ENCODE assay signal across 17 cellular contexts in genomic region chr2:197427204-197427603, GRCh38. TPM values are rescaled to one million over a fixed set of nuclear protein-coding genes. Genes with fewer than 3 reads are reported as not detected.
DNase-seq lines count a peak whose midpoint lies in the region; ATAC-seq and TF ChIP-seq lines count a peak whose summit lies in the region.
"Had no signal": no experiment of that assay in that cellular context is flagged by ENCODE, and none has a peak within 500 bp of the region (broad histone marks: within the 10 kb centered on the region; RNA-seq: fewer than 3 reads in every experiment).

No MANE protein-coding gene starts in this region.

- H3K4me3 ChIP-seq in AG10803 (ENCODE audit: low read length) = no peak overlapping the region
- no peak overlapping the region for H3K4me3 ChIP-seq in mucosa of descending colon
- H3K4me3 ChIP-seq in colonic mucosa = no peak overlapping the region
- H3K4me3 ChIP-seq: transverse colon had no signal

- H3K9me3 Mint-ChIP-seq in activated naive CD8-positive, alpha-beta T cell (ENCODE audit: low read depth) = no peaks in the 10 kb centered on the region

- H3K4me1 ChIP-seq in mucosa of descending colon (ENCODE audit: low read depth) (peaks cover 45% of the 10 kb centered on the region), colonic mucosa (peaks cover 12% of the 10 kb centered on the region)

- H3K4me3 Mint-ChIP-seq in activated naive CD8-positive, alpha-beta T cell = peak overlapping the region; percentile 64

- no peak overlapping the region for H3K9ac ChIP-seq in colonic mucosa (ENCODE audit: low read depth in 2 of 2, low read length in 2 of 2)

- TF ChIP-seq CTCF in AG10803 (conservative IDR thresholded peaks at IDR 0.05; ENCODE audit: low read length) = no peak
- TF ChIP-seq CTCF in mucosa of descending colon (IDR thresholded peaks at IDR 0.05) = no peak
- no peak for TF ChIP-seq CTCF in colonic mucosa (IDR thresholded peaks at IDR 0.05)

- ATAC-seq in mucosa of descending colon = peak; percentile 37

- no peaks in the 10 kb centered on the region for H3K27me3 ChIP-seq in colonic mucosa
- H3K27me3 ChIP-seq: transverse colon had no signal

- peaks cover 79% of the 10 kb centered on the region for H3K4me1 Mint-ChIP-seq in activated naive CD8-positive, alpha-beta T cell (ENCODE audit: low read depth)

- DNase-seq in AG10803 (ENCODE audit: low read depth) = peak; percentile 11
- peak; percentile 4 for DNase-seq in EH (ENCODE audit: low read depth)
- DNase-seq in mucosa of descending colon = no peak
- DNase-seq in ureter (ENCODE audit: low spot score) = no peak
- DNase-seq in colonic mucosa = no peak
- DNase-seq in GDM1 (lab: John Stamatoyannopoulos, UW) = no peak
- DNase-seq in glomerular visceral epithelial cell (ENCODE audit: extremely low spot score) = no peak
- DNase-seq: activated gamma-delta T cell; COR-L47; GOT3; NCI-H524 treated with DMSO at 0.1 percent for 48 hours; Right ventricle myocardium superior; stimulated activated CD4-positive, alpha-beta T cell treated with anti-CD3 and anti-CD28 coated beads, Interleukin-15, amount 100 ng/mL, for 24 hours; stimulated activated naive CD4-positive, alpha-beta T cell; transverse colon had no signal

- H3K9me3 ChIP-seq in mucosa of descending colon = no peaks in the 10 kb centered on the region
- H3K9me3 ChIP-seq in colonic mucosa = no peaks in the 10 kb centered on the region
- H3K9me3 ChIP-seq: transverse colon had no signal

- peaks cover 4% of the 10 kb centered on the region for H3K36me3 Mint-ChIP-seq in activated naive CD8-positive, alpha-beta T cell

- intact Hi-C loops in mucosa of descending colon (cut with DNase I, micrococcal nuclease) (no loop called here), colonic mucosa (cut with DNase I) (loop anchor here (5.0 kb wide), 1 partner anchor 35 kb away; no protein-coding TSS in a partner anchor)

- H3K36me3 ChIP-seq in mucosa of descending colon (ENCODE audit: low read depth) = no peaks in the 10 kb centered on the region
- H3K36me3 ChIP-seq in colonic mucosa = no peaks in the 10 kb centered on the region

- H3K27ac Mint-ChIP-seq in activated naive CD8-positive, alpha-beta T cell = peak overlapping the region; percentile 90

- H3K27ac ChIP-seq in colonic mucosa = no peak overlapping the region
- H3K27ac ChIP-seq: HL-60, transverse colon had no signal

- H3K27me3 Mint-ChIP-seq in activated naive CD8-positive, alpha-beta T cell = no peaks in the 10 kb centered on the region

RNA-seq across cellular contexts. Expression of gene SF3B1, which starts 7.6 kb away (rescaled TPM):
- 100 to 1,000 TPM; 195 to 255 (median 238) TPM for total RNA-seq in mucosa of descending colon
- 313 TPM for total RNA-seq in ureter
- 100 to 1,000 TPM; 186 to 242 TPM for total RNA-seq in colonic mucosa

RNA-seq across cellular contexts. Expression of gene COQ10B, which starts 26.1 kb away (rescaled TPM):
- total RNA-seq in mucosa of descending colon (10 to 100 TPM; 28.1 to 32.4 (median 31.7) TPM), ureter (23.0 TPM), colonic mucosa (10 to 100 TPM; 15.5 to 38.5 TPM)

Comparison
In these comparisons a context has a peak if more than half of its experiments do, and no peak if none do; other contexts are left out.
1. DNase-seq: peak in AG10803 (single experiment) and EH (single experiment); none in mucosa of descending colon (0 of 3), ureter (single experiment), colonic mucosa (single experiment), GDM1 (single experiment) and glomerular visceral epithelial cell (single experiment).